ENCODE assay signal across 1 cellular context in the genomic region with DNA sequence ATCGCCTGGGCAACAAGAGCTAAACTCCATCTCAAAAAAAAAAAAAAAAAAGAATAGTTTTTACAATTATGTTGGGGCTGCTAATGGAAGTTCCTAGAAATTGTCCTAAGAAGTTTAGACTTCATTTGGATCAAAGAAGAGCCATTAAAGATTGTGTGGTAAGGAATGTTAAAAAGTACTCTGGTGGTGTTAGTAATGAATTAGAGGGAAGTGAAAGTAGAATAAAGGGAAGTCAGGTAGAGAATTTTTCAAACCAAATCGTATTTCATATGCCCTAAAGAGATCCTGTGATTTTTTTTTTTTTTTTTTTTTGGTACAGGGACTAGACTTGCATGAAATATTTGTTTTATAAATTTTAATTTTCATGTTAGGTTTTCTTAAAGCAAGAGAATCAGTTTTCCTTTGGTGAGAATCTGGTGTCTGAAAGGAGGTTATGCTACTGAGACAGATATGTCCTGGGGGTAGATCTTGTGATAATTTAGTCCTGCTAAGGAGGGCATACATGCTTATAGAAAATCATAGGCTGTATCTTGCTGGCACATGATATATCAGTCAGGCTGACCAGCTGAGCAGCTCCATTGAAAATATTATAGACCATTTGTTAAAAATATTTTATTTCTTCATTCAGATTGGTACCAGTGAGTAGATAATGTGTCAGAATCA.
TF ChIP-seq lines count a peak whose summit lies in the region.

No MANE protein-coding gene starts in this region.

TF ChIP-seq in HCT116, 20 proteins besides CTCF, POLR2A, EP300 and RAD21 (continued from another document):
- no peak for TF ChIP-seq ZNF274 (IDR thresholded peaks at IDR 0.05; ENCODE audit: low read depth, low read length)
- TF ChIP-seq, protein P1, sequence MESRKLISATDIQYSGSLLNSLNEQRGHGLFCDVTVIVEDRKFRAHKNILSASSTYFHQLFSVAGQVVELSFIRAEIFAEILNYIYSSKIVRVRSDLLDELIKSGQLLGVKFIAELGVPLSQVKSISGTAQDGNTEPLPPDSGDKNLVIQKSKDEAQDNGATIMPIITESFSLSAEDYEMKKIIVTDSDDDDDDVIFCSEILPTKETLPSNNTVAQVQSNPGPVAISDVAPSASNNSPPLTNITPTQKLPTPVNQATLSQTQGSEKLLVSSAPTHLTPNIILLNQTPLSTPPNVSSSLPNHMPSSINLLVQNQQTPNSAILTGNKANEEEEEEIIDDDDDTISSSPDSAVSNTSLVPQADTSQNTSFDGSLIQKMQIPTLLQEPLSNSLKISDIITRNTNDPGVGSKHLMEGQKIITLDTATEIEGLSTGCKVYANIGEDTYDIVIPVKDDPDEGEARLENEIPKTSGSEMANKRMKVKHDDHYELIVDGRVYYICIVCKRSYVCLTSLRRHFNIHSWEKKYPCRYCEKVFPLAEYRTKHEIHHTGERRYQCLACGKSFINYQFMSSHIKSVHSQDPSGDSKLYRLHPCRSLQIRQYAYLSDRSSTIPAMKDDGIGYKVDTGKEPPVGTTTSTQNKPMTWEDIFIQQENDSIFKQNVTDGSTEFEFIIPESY (IDR thresholded peaks at IDR 0.05; ENCODE audit: extremely low read depth, insufficient replicate concordance, low read length) = no peak
- TF ChIP-seq JUND (IDR thresholded peaks at IDR 0.05) = no peak
- TF ChIP-seq EZH2 (IDR thresholded peaks at IDR 0.05) = no peak
TF ChIP-seq in HCT116: peak in this region for 0.
